Comparison of ENCODE assay signal across 11 cellular contexts in the genomic region with DNA sequence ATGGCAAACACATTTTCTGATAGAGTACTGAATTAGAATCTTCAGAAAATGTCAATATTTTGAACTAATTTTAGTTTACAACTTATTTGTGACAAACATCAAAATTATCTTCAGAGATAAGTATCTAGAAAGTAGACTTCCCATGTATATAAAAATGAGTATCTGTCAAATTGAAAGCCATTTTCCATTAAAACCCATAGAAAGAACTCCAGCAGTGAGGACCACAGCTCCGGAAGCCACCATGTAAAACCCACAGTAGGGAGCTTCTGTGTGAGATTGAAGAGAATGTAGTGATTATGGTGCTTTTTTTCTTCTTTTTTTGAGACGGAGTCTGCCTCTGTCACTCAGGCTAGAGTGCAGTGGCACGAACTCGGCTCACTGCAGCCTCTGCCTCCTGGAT.
"Had no signal": no experiment of that assay in that cellular context is flagged by ENCODE, and none has a peak within 500 bp of the region (broad histone marks: within the 10 kb centered on the region; RNA-seq: fewer than 3 reads in every experiment).

No MANE protein-coding gene starts in this region.

- FAIRE-seq: H1, H54 had no signal

- H3K27ac Mint-ChIP-seq: GM23338, H9, HFFc6 had no signal

- H3K27ac ChIP-seq: GM23248 had no signal

- H3K4me1 Mint-ChIP-seq: GM23338 had no signal

- H3K4me2 ChIP-seq: GM23338 had no signal

- DNase-seq: GM23248, GOT3, H7, H9, HCEC 1CT, HFFc6 had no signal

- H3K9ac ChIP-seq: GM23248 had no signal

- H3K4me1 ChIP-seq: HAP-1 had no signal

- H3K4me3 ChIP-seq: GM23248, GM23338, HAP-1 had no signal

- H3K9me3 ChIP-seq: HAP-1 had no signal

- H3K4me3 Mint-ChIP-seq: GM23338, H9, HFFc6 had no signal

- H3K36me3 ChIP-seq: HAP-1 had no signal

- H2AFZ ChIP-seq: GM23248, GM23338 had no signal

- H3K9me3 Mint-ChIP-seq: H9 had no signal

- ATAC-seq: GM23338, HCT116 had no signal
